Comparison of ENCODE assay signal across 3 cellular contexts in the genomic region with DNA sequence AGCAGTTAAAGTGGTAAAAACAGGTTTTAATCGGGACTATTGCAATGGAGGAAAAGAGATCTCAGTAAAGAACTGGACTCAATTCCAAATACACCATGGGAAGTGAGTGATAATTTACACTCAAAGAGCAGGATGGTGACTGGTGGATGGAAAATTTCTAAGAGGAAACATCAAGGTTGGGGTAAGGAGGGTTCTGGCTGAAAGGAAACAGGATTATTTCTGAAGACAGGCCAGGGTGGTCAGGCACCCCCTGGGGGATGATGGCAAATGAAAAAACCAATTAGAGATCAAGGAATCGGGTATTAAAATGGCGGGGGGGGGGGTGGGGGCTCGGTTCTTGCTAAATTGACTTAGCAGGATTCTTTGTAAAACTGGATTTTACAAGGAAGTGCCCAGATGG.
TF ChIP-seq lines count a peak whose summit lies in the region.

No MANE protein-coding gene starts in this region.

TF ChIP-seq in SK-N-SH, 30 proteins besides CTCF, POLR2A, EP300 and RAD21:
- TF ChIP-seq POLR2AphosphoS5 (IDR thresholded peaks at IDR 0.05; ENCODE audit: low read depth, low read length): no peak
- no peak for TF ChIP-seq MEF2A (IDR thresholded peaks at IDR 0.05; ENCODE audit: borderline replicate concordance, low read depth)
- TF ChIP-seq TCF12 (IDR thresholded peaks at IDR 0.05): no peak
- TF ChIP-seq ELF1 (IDR thresholded peaks at IDR 0.05): no peak
- no peak for TF ChIP-seq SIN3A (IDR thresholded peaks at IDR 0.05; ENCODE audit: borderline replicate concordance, low read depth, low read length)
- no peak for TF ChIP-seq GATA2 (CRISPR knock-in tag; IDR thresholded peaks at IDR 0.05)
- no peak for TF ChIP-seq TAF1 (IDR thresholded peaks at IDR 0.05; ENCODE audit: borderline replicate concordance, low read depth, low read length)
- TF ChIP-seq, protein P1, sequence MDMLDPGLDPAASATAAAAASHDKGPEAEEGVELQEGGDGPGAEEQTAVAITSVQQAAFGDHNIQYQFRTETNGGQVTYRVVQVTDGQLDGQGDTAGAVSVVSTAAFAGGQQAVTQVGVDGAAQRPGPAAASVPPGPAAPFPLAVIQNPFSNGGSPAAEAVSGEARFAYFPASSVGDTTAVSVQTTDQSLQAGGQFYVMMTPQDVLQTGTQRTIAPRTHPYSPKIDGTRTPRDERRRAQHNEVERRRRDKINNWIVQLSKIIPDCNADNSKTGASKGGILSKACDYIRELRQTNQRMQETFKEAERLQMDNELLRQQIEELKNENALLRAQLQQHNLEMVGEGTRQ (IDR thresholded peaks at IDR 0.05; ENCODE audit: borderline replicate concordance, low read depth, low read length): no peak
- TF ChIP-seq, protein P2, sequence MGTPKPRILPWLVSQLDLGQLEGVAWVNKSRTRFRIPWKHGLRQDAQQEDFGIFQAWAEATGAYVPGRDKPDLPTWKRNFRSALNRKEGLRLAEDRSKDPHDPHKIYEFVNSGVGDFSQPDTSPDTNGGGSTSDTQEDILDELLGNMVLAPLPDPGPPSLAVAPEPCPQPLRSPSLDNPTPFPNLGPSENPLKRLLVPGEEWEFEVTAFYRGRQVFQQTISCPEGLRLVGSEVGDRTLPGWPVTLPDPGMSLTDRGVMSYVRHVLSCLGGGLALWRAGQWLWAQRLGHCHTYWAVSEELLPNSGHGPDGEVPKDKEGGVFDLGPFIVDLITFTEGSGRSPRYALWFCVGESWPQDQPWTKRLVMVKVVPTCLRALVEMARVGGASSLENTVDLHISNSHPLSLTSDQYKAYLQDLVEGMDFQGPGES (IDR thresholded peaks at IDR 0.05; ENCODE audit: low read depth, low read length): no peak
- TF ChIP-seq, protein P3, sequence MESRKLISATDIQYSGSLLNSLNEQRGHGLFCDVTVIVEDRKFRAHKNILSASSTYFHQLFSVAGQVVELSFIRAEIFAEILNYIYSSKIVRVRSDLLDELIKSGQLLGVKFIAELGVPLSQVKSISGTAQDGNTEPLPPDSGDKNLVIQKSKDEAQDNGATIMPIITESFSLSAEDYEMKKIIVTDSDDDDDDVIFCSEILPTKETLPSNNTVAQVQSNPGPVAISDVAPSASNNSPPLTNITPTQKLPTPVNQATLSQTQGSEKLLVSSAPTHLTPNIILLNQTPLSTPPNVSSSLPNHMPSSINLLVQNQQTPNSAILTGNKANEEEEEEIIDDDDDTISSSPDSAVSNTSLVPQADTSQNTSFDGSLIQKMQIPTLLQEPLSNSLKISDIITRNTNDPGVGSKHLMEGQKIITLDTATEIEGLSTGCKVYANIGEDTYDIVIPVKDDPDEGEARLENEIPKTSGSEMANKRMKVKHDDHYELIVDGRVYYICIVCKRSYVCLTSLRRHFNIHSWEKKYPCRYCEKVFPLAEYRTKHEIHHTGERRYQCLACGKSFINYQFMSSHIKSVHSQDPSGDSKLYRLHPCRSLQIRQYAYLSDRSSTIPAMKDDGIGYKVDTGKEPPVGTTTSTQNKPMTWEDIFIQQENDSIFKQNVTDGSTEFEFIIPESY (IDR thresholded peaks at IDR 0.05; ENCODE audit: borderline replicate concordance, low read depth): no peak
- TF ChIP-seq, protein P4, sequence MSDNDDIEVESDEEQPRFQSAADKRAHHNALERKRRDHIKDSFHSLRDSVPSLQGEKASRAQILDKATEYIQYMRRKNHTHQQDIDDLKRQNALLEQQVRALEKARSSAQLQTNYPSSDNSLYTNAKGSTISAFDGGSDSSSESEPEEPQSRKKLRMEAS (IDR thresholded peaks at IDR 0.05; ENCODE audit: low read depth): no peak
- TF ChIP-seq CHD2 (IDR thresholded peaks at IDR 0.05; ENCODE audit: low read length, partially characterized antibody): no peak
- no peak for TF ChIP-seq SMC3 (IDR thresholded peaks at IDR 0.05; ENCODE audit: low read depth, low read length)

TF ChIP-seq in SK-N-SH treated with all-trans-retinoic acid at 6 μM for 48 hours, 23 proteins besides CTCF, POLR2A, EP300 and RAD21:
- TF ChIP-seq CSDC2 (CRISPR knock-in tag; IDR thresholded peaks at IDR 0.05): no peak
- TF ChIP-seq ZNF70 (CRISPR knock-in tag; IDR thresholded peaks at IDR 0.05): no peak
- TF ChIP-seq OSR1 (CRISPR knock-in tag; IDR thresholded peaks at IDR 0.05): no peak
- no peak for TF ChIP-seq SNAI2 (CRISPR knock-in tag; IDR thresholded peaks at IDR 0.05)
- no peak for TF ChIP-seq TCF4 (CRISPR knock-in tag; IDR thresholded peaks at IDR 0.05; ENCODE audit: borderline replicate concordance)
- no peak for TF ChIP-seq ARNTL (CRISPR knock-in tag; IDR thresholded peaks at IDR 0.05; ENCODE audit: borderline replicate concordance, low read depth)
- no peak for TF ChIP-seq ZFP30 (CRISPR knock-in tag; IDR thresholded peaks at IDR 0.05)
- no peak for TF ChIP-seq ZFP3 (CRISPR knock-in tag; IDR thresholded peaks at IDR 0.05)
- TF ChIP-seq ZNF8 (CRISPR knock-in tag; IDR thresholded peaks at IDR 0.05): no peak

TF ChIP-seq in H1, 55 proteins besides CTCF, POLR2A, EP300 and RAD21:
- TF ChIP-seq BACH1 (IDR thresholded peaks at IDR 0.05; ENCODE audit: low read length) (no peak), TAF1 (IDR thresholded peaks at IDR 0.05; ENCODE audit: low read depth, low read length) (no peak), EGR1 (IDR thresholded peaks at IDR 0.05; ENCODE audit: borderline replicate concordance, low read depth, low read length) (no peak), HDAC6 (IDR thresholded peaks at IDR 0.05; ENCODE audit: low read depth, low read length) (no peak), SIN3A (conservative IDR thresholded peaks at IDR 0.05 in 1 of 2, IDR thresholded peaks at IDR 0.05 in 1 of 2; ENCODE audit: low read depth in 1 of 2, low read length in 2 of 2) (no peak), GABPA (IDR thresholded peaks at IDR 0.05; ENCODE audit: borderline replicate concordance, insufficient read depth, low read length) (no peak), RNF2 (IDR thresholded peaks at IDR 0.05; ENCODE audit: borderline replicate concordance, low read depth, low read length, missing control alignments, poor library complexity, severe bottlenecking) (no peak), YY1 (IDR thresholded peaks at IDR 0.05; ENCODE audit: low read depth, low read length) (no peak), SIX5 (IDR thresholded peaks at IDR 0.05; ENCODE audit: low read depth, low read length) (no peak), HDAC2 (IDR thresholded peaks at IDR 0.05; ENCODE audit: borderline replicate concordance in 1 of 2, low read depth in 2 of 2, low read length in 2 of 2) (no peak), BCL11A (IDR thresholded peaks at IDR 0.05; ENCODE audit: low read depth in 2 of 2, low read length in 2 of 2) (no peak), SP2 (IDR thresholded peaks at IDR 0.05; ENCODE audit: low read length) (no peak), JUND (IDR thresholded peaks at IDR 0.05; ENCODE audit: low read length) (no peak), TEAD4 (IDR thresholded peaks at IDR 0.05; ENCODE audit: low read depth, low read length) (no peak), PHF8 (conservative IDR thresholded peaks at IDR 0.05; ENCODE audit: low read depth, low read length) (no peak), CREB1 (IDR thresholded peaks at IDR 0.05) (no peak), KDM5A (IDR thresholded peaks at IDR 0.05; ENCODE audit: low read length) (no peak), SAP30 (IDR thresholded peaks at IDR 0.05; ENCODE audit: insufficient read depth, insufficient replicate concordance, low read length) (no peak), ASH2L (IDR thresholded peaks at IDR 0.05; ENCODE audit: low read length) (no peak)
- TF ChIP-seq, protein P5, sequence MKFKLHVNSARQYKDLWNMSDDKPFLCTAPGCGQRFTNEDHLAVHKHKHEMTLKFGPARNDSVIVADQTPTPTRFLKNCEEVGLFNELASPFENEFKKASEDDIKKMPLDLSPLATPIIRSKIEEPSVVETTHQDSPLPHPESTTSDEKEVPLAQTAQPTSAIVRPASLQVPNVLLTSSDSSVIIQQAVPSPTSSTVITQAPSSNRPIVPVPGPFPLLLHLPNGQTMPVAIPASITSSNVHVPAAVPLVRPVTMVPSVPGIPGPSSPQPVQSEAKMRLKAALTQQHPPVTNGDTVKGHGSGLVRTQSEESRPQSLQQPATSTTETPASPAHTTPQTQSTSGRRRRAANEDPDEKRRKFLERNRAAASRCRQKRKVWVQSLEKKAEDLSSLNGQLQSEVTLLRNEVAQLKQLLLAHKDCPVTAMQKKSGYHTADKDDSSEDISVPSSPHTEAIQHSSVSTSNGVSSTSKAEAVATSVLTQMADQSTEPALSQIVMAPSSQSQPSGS (IDR thresholded peaks at IDR 0.05; ENCODE audit: low read length): no peak
